22 cellular contexts compared by ENCODE assay signal in genomic region chr2:32836961-32837360, GRCh38.
"Had no signal": no experiment of that assay in that cellular context is flagged by ENCODE, and none has a peak within 500 bp of the region (broad histone marks: within the 10 kb centered on the region; RNA-seq: fewer than 3 reads in every experiment).

No MANE protein-coding gene starts in this region.

- H3K9ac ChIP-seq: parathyroid adenoma had no signal

- H3K4me1 Mint-ChIP-seq: activated naive CD8-positive, alpha-beta T cell treated with anti-CD3 and anti-CD28 coated beads for 36 hours had no signal

- H3K27ac Mint-ChIP-seq: activated naive CD8-positive, alpha-beta T cell treated with anti-CD3 and anti-CD28 coated beads for 36 hours; immature natural killer cell; natural killer cell treated with Interleukin-12 subunit alpha and Interleukin-12 subunit beta and Interleukin-15 and Interleukin-18, amount 100 ng/mL, for 72 hours had no signal

- H3K36me3 ChIP-seq: esophagus squamous epithelium, heart right ventricle, left lung, upper lobe of left lung had no signal

- H3K4me3 Mint-ChIP-seq: activated naive CD8-positive, alpha-beta T cell treated with anti-CD3 and anti-CD28 coated beads for 36 hours; activated T-cell treated with anti-CD3 and anti-CD28 coated beads, Interleukin-2, amount 50 U/mL, for 4 hours; immature natural killer cell; natural killer cell treated with Interleukin-12 subunit alpha and Interleukin-12 subunit beta and Interleukin-15 and Interleukin-18, amount 100 ng/mL, for 72 hours had no signal

- ATAC-seq: activated T-cell treated with anti-CD3 and anti-CD28 coated beads, Interleukin-2, amount 50 U/mL, for 4 hours; heart right ventricle; left lung; natural killer cell treated with Interleukin-12 subunit alpha and Interleukin-12 subunit beta and Interleukin-15 and Interleukin-18, amount 100 ng/mL, for 72 hours had no signal

- H3K4me1 ChIP-seq: esophagus squamous epithelium, left lung, parathyroid adenoma had no signal

- H3K36me3 Mint-ChIP-seq: activated naive CD8-positive, alpha-beta T cell treated with anti-CD3 and anti-CD28 coated beads for 36 hours; immature natural killer cell; natural killer cell treated with Interleukin-12 subunit alpha and Interleukin-12 subunit beta and Interleukin-15 and Interleukin-18, amount 100 ng/mL, for 72 hours had no signal

- H2AFZ ChIP-seq: parathyroid adenoma had no signal

- H3K9me3 Mint-ChIP-seq: immature natural killer cell; natural killer cell treated with Interleukin-12 subunit alpha and Interleukin-12 subunit beta and Interleukin-15 and Interleukin-18, amount 100 ng/mL, for 72 hours had no signal

- DNase-seq: activated CD4-positive, alpha-beta T cell treated with anti-CD3 and anti-CD28 coated beads for 4 hours; activated CD4-positive, alpha-beta T cell treated with anti-CD3 and anti-CD28 coated beads, Interleukin-2, amount 50 U/mL, for 48 hours; activated CD4-positive, CD25-positive, alpha-beta regulatory T cell; activated CD8-positive, alpha-beta memory T cell treated with anti-CD3 and anti-CD28 coated beads, Interleukin-2, amount 50 U/mL, for 48 hours; activated naive CD4-positive, alpha-beta T cell treated with Interleukin-2 at 50 U/mL for 16 hours; activated naive CD8-positive, alpha-beta T cell treated with anti-CD3 and anti-CD28 coated beads for 36 hours; activated T-cell treated with anti-CD3 and anti-CD28 coated beads, Interleukin-2, amount 50 U/mL, for 4 hours; central memory CD4-positive, alpha-beta T cell; esophagus squamous epithelium; heart right ventricle; immature natural killer cell; left lung; nucleus accumbens; right cardiac atrium; stimulated activated CD4-positive, alpha-beta T cell treated with anti-CD3 and anti-CD28 coated beads, Interleukin-4, amount 100 ng/mL, for 24 hours; stimulated activated naive CD4-positive, alpha-beta T cell treated with Interleukin-2 at 50 U/mL for 16 hours; T-helper 1 cell; upper lobe of left lung had no signal

- H3K27me3 Mint-ChIP-seq: activated naive CD8-positive, alpha-beta T cell treated with anti-CD3 and anti-CD28 coated beads for 36 hours; natural killer cell treated with Interleukin-12 subunit alpha and Interleukin-12 subunit beta and Interleukin-15 and Interleukin-18, amount 100 ng/mL, for 72 hours had no signal

- H3K4me3 ChIP-seq: coronary artery, esophagus squamous epithelium, heart right ventricle, left lung, lung, upper lobe of left lung had no signal

- H3K27ac ChIP-seq: coronary artery, esophagus squamous epithelium, heart right ventricle, left lung, parathyroid adenoma, upper lobe of left lung had no signal

- H3K27me3 ChIP-seq: esophagus squamous epithelium, heart right ventricle, left lung, upper lobe of left lung had no signal

- H3K79me2 ChIP-seq: parathyroid adenoma had no signal

- H3K9me3 ChIP-seq: esophagus squamous epithelium, heart right ventricle, left lung, upper lobe of left lung had no signal
